In the genomic region with DNA sequence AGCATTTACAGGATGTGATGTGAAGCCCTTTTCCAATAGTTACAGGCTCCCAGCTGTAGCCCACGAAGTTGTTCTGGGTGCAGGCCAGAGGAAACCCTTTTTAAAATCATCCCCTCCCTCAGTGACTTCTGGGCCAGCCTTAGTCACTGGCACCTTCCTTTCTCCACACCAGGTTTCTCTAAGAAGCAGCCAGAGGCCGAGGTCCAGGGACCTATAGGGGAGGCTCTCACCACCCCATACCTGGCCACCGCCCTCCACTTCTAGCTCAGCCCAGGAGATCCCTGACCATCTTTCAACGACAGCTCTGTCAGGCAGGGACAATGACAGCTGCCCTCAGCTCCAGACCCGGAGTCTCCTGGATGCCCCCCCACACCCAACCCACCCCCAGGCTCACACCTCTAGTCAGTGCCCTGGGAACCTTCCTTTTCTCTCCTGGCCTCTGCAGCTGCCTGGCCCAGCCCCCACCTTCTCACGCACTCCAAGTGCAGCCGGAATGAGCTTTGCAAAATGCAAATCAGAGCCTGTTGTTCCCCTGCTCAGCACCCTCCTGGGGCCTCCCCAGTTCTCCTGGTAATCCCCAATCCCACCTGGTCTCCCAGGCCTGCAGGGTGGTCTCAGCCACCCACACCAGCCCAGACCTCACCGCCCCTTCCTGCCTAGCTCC, we compare ENCODE assay signal across 1 cellular context.
TF ChIP-seq lines count a peak whose summit lies in the region.

No MANE protein-coding gene starts in this region.

TF ChIP-seq in K562, 482 proteins besides CTCF, POLR2A, EP300 and RAD21 (continued from another document):
- TF ChIP-seq, protein P1, sequence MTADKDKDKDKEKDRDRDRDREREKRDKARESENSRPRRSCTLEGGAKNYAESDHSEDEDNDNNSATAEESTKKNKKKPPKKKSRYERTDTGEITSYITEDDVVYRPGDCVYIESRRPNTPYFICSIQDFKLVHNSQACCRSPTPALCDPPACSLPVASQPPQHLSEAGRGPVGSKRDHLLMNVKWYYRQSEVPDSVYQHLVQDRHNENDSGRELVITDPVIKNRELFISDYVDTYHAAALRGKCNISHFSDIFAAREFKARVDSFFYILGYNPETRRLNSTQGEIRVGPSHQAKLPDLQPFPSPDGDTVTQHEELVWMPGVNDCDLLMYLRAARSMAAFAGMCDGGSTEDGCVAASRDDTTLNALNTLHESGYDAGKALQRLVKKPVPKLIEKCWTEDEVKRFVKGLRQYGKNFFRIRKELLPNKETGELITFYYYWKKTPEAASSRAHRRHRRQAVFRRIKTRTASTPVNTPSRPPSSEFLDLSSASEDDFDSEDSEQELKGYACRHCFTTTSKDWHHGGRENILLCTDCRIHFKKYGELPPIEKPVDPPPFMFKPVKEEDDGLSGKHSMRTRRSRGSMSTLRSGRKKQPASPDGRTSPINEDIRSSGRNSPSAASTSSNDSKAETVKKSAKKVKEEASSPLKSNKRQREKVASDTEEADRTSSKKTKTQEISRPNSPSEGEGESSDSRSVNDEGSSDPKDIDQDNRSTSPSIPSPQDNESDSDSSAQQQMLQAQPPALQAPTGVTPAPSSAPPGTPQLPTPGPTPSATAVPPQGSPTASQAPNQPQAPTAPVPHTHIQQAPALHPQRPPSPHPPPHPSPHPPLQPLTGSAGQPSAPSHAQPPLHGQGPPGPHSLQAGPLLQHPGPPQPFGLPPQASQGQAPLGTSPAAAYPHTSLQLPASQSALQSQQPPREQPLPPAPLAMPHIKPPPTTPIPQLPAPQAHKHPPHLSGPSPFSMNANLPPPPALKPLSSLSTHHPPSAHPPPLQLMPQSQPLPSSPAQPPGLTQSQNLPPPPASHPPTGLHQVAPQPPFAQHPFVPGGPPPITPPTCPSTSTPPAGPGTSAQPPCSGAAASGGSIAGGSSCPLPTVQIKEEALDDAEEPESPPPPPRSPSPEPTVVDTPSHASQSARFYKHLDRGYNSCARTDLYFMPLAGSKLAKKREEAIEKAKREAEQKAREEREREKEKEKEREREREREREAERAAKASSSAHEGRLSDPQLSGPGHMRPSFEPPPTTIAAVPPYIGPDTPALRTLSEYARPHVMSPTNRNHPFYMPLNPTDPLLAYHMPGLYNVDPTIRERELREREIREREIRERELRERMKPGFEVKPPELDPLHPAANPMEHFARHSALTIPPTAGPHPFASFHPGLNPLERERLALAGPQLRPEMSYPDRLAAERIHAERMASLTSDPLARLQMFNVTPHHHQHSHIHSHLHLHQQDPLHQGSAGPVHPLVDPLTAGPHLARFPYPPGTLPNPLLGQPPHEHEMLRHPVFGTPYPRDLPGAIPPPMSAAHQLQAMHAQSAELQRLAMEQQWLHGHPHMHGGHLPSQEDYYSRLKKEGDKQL (CRISPR knock-in tag; IDR thresholded peaks at IDR 0.05; ENCODE audit: borderline replicate concordance) = no peak
- TF ChIP-seq SRSF3 (IDR thresholded peaks at IDR 0.05; ENCODE audit: insufficient read depth, low read length) = no peak
- TF ChIP-seq TBP (optimal IDR thresholded peaks at IDR 0.05; ENCODE audit: low read depth, low read length) = no peak
- TF ChIP-seq FOXK1 (CRISPR knock-in tag; IDR thresholded peaks at IDR 0.05; ENCODE audit: borderline replicate concordance) = no peak
- no peak for TF ChIP-seq KAT8 (IDR thresholded peaks at IDR 0.05; ENCODE audit: low read depth)
- no peak for TF ChIP-seq POLR2AphosphoS2 (IDR thresholded peaks at IDR 0.05; ENCODE audit: low read length)
- TF ChIP-seq ZFX (CRISPR knock-in tag; IDR thresholded peaks at IDR 0.05) = no peak
- TF ChIP-seq ZNF197 (CRISPR knock-in tag; IDR thresholded peaks at IDR 0.05; ENCODE audit: low read depth) = no peak
- TF ChIP-seq, protein P2, sequence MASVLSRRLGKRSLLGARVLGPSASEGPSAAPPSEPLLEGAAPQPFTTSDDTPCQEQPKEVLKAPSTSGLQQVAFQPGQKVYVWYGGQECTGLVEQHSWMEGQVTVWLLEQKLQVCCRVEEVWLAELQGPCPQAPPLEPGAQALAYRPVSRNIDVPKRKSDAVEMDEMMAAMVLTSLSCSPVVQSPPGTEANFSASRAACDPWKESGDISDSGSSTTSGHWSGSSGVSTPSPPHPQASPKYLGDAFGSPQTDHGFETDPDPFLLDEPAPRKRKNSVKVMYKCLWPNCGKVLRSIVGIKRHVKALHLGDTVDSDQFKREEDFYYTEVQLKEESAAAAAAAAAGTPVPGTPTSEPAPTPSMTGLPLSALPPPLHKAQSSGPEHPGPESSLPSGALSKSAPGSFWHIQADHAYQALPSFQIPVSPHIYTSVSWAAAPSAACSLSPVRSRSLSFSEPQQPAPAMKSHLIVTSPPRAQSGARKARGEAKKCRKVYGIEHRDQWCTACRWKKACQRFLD (CRISPR knock-in tag; IDR thresholded peaks at IDR 0.05) = no peak
- TF ChIP-seq KLF6 (CRISPR knock-in tag; IDR thresholded peaks at IDR 0.05; ENCODE audit: borderline replicate concordance) = no peak
